Comparison of ENCODE assay signal across 13 cellular contexts in the genomic region with DNA sequence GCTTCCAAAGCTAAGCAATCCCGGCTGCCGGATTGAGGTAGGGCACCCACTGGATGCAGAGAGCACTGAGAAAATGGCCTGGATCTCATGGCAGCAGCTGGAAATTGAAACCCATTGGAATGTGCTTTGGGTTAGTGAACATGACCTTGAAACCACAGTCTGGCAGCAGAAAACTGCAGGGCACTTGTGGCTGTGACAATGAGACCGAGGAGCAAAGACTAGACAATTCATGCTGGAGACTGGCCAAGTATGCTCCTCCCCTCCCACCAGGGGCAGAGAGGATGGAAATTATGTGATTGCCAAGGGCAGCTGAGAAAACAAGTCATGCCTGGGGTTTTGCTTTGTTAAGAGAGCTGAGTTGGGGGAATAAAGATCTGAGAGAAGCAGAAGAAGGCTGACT.
DNase-seq lines count a peak whose midpoint lies in the region; ATAC-seq and TF ChIP-seq lines count a peak whose summit lies in the region.
"Had no signal": no experiment of that assay in that cellular context is flagged by ENCODE, and none has a peak within 500 bp of the region (broad histone marks: within the 10 kb centered on the region; RNA-seq: fewer than 3 reads in every experiment).

No MANE protein-coding gene starts in this region.

- no peak overlapping the region for H3K9ac ChIP-seq in adipocyte (ENCODE audit: low read length)

- H3K36me3 ChIP-seq in adipocyte (ENCODE audit: control insufficient read depth, insufficient read depth, low read length, severe bottlenecking) (no peaks in the 10 kb centered on the region), upper lobe of right lung (no peaks in the 10 kb centered on the region)

- intact Hi-C loops in upper lobe of right lung (cut with DNase I), result no loop called here

- H3K27me3 ChIP-seq in adipocyte (replicated peaks; ENCODE audit: control insufficient read depth, insufficient read depth, low read length) (peaks cover 8% of the 10 kb centered on the region), upper lobe of right lung (no peaks in the 10 kb centered on the region)

- H3K4me1 ChIP-seq in adipocyte (ENCODE audit: control insufficient read depth, insufficient read depth, low read length), result peaks cover 5% of the 10 kb centered on the region
- peaks cover 12% of the 10 kb centered on the region for H3K4me1 ChIP-seq in upper lobe of right lung

- DNase-seq in Daoy (ENCODE audit: low read depth) (peak; percentile 77), NCI-H1930 (lab: John Stamatoyannopoulos, UW) (peak; percentile 4 to 52), adipocyte (ENCODE audit: low read depth) (peak; percentile 66), left kidney (ENCODE audit: low read depth, low spot score) (peak; percentile 91), NCI-H1436 treated with DMSO at 0.1 percent for 48 hours (lab: John Stamatoyannopoulos, UW) (no peak), upper lobe of right lung (no peak), Ammon's horn (ENCODE audit: low spot score) (no peak), OCI-M1 (lab: John Stamatoyannopoulos, UW) (no peak)
- DNase-seq: activated CD4-positive, alpha-beta T cell treated with anti-CD3 and anti-CD28 coated beads for 4 hours; activated gamma-delta T cell treated with Interleukin-2 at 50 U/mL for 16 hours; CD4-positive, alpha-beta T cell; Right ventricle myocardium superior had no signal

- no peak for TF ChIP-seq CTCF in upper lobe of right lung (IDR thresholded peaks at IDR 0.05)

- no peak overlapping the region for H3K27ac ChIP-seq in upper lobe of right lung
- H3K27ac ChIP-seq: HL-60 had no signal

- no peak overlapping the region for H3K4me3 ChIP-seq in adipocyte (ENCODE audit: low read length)
- H3K4me3 ChIP-seq in upper lobe of right lung, result no peak overlapping the region

- ATAC-seq in upper lobe of right lung, result no peak

- H3K9me3 ChIP-seq in adipocyte (ENCODE audit: control insufficient read depth, low read length) (no peaks in the 10 kb centered on the region), upper lobe of right lung (no peaks in the 10 kb centered on the region)

Comparison
In these comparisons a context has a peak if more than half of its experiments do, and no peak if none do; other contexts are left out.
1. DNase-seq: peak in Daoy (single experiment), NCI-H1930 (2 of 2), adipocyte (single experiment) and left kidney (single experiment); none in NCI-H1436 treated with DMSO at 0.1 percent for 48 hours (single experiment), upper lobe of right lung (single experiment), Ammon's horn (single experiment) and OCI-M1 (single experiment).